In the genomic region with DNA sequence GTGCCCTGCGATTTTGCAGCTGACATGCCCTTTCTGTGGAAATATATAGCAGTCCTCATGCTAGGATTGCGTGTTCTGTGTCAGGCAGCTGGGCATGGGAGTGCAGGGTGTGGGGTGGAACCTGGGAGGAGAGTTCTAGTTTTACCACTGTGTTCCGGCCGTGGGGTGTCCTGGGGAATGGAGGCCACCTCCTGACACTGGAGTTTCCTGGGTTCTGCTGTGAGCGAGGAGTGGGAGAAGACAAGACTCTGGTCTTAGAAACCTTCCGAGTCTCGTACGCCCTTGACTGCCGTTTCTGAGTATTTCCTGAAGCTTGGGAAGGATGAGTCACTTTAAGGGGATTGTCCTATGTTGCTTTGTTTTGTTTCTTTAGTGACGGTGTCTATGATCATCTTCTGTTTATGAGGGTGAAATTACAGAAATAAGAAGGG, we compare ENCODE assay signal across 7 cellular contexts. TPM values are rescaled to one million over a fixed set of nuclear protein-coding genes. Genes with fewer than 3 reads are reported as not detected.
A peak's percentile ranks its signal among the peaks of the same experiment; 100 is the strongest.
DNase-seq lines count a peak whose midpoint lies in the region; ATAC-seq and TF ChIP-seq lines count a peak whose summit lies in the region.

No MANE protein-coding gene starts in this region.

- TF ChIP-seq POLR2A in heart left ventricle (IDR thresholded peaks at IDR 0.05): no peak

- peaks cover 0 to 38% (median 26%) of the 10 kb centered on the region in 9 donors for H3K36me3 ChIP-seq in heart left ventricle

- peak; percentile 6 to 65 (median 55) for ATAC-seq in heart left ventricle

- peaks cover 40% of the 10 kb centered on the region for H3K36me3 Mint-ChIP-seq in activated T-helper 2 cell treated with anti-CD3 and anti-CD28 coated beads, Interferon-gamma antibody, Interleukin-2, Interleukin-4, amounts not matched to agents 10 μg/mL and 5 μg/mL and 100 μg/mL, durations not matched to agents 14 hours and 24 hours and 36 hours (ENCODE audit: low read depth)

- no peak for TF ChIP-seq CTCF in heart left ventricle (IDR thresholded peaks at IDR 0.05)

- H3K4me3 ChIP-seq in heart left ventricle: peak overlapping the region in 6 of 12 donors; percentile 4 to 35 (median 13)

- H3K27me3 Mint-ChIP-seq in activated T-helper 2 cell treated with anti-CD3 and anti-CD28 coated beads, Interferon-gamma antibody, Interleukin-2, Interleukin-4, amounts not matched to agents 10 μg/mL and 5 μg/mL and 100 μg/mL, durations not matched to agents 14 hours and 24 hours and 36 hours (ENCODE audit: low read depth): no peaks in the 10 kb centered on the region

- no peaks in the 10 kb centered on the region for H3K9me3 ChIP-seq in heart left ventricle

- WGBS in heart left ventricle, 4 donors: 14 to 42% (median 34%) methylated on average over 10 of the region's 10 CpGs

- H3K27ac ChIP-seq in heart left ventricle (peak overlapping the region in 11 of 12 donors; percentile 32 to 69 (median 50)), caudate nucleus (ENCODE audit: low read depth, low read length) (no peak overlapping the region)

- intact Hi-C loops in activated T-helper 2 cell treated with anti-CD3 and anti-CD28 coated beads, Interferon-gamma antibody, Interleukin-2, Interleukin-4, amounts not matched to agents 10 μg/mL and 5 μg/mL and 100 μg/mL, durations not matched to agents 14 hours and 24 hours and 36 hours (cut with micrococcal nuclease): loop anchor here (1.0 to 5.0 kb wide), 3 partner anchors 8 to 1248 kb away; no protein-coding TSS in a partner anchor
- intact Hi-C loops in heart left ventricle (cut with DNase I): loop anchor here in 1 of 10 donors (10.0 kb wide), 1 partner anchor 95 kb away; no protein-coding TSS in a partner anchor

- H3K9me3 Mint-ChIP-seq in activated T-helper 2 cell treated with anti-CD3 and anti-CD28 coated beads, Interferon-gamma antibody, Interleukin-2, Interleukin-4, amounts not matched to agents 10 μg/mL and 5 μg/mL and 100 μg/mL, durations not matched to agents 14 hours and 24 hours and 36 hours: no peaks in the 10 kb centered on the region

- H3K27me3 ChIP-seq in heart left ventricle: no peaks in the 10 kb centered on the region

- peak overlapping the region; percentile 98 for H3K27ac Mint-ChIP-seq in activated T-helper 2 cell treated with anti-CD3 and anti-CD28 coated beads, Interferon-gamma antibody, Interleukin-2, Interleukin-4, amounts not matched to agents 10 μg/mL and 5 μg/mL and 100 μg/mL, durations not matched to agents 14 hours and 24 hours and 36 hours

- H3K4me1 ChIP-seq in heart left ventricle: peaks cover 16 to 79% (median 59%) of the 10 kb centered on the region in 12 donors

- H3K4me3 Mint-ChIP-seq in activated T-helper 2 cell treated with anti-CD3 and anti-CD28 coated beads, Interferon-gamma antibody, Interleukin-2, Interleukin-4, amounts not matched to agents 10 μg/mL and 5 μg/mL and 100 μg/mL, durations not matched to agents 14 hours and 24 hours and 36 hours (ENCODE audit: low read depth): peak overlapping the region; percentile 71

- DNase-seq in HT-29 (ENCODE audit: low spot score): peak; percentile 26
- DNase-seq in activated T-helper 2 cell treated with anti-CD3 and anti-CD28 coated beads, Interferon-gamma antibody, Interleukin-2, Interleukin-4, amounts not matched to agents 10 μg/mL and 5 μg/mL and 100 μg/mL, durations not matched to agents 14 hours and 24 hours and 36 hours (ENCODE audit: low spot score): no peak
- peak in 2 of 5 donors; percentile 38 to 54 for DNase-seq in heart left ventricle
- peak; percentile 47 for DNase-seq in smooth muscle cell of the brain vasculature (ENCODE audit: low read depth, low spot score)
- no peak for DNase-seq in NCI-H510A (lab: John Stamatoyannopoulos, UW)
- DNase-seq in DMS153 treated with DMSO at 0.1 percent for 48 hours (lab: John Stamatoyannopoulos, UW; ENCODE audit: unreplicated experiment): no peak
- DNase-seq in caudate nucleus (lab: John Stamatoyannopoulos, UW): no peak

- H3K4me1 Mint-ChIP-seq in activated T-helper 2 cell treated with anti-CD3 and anti-CD28 coated beads, Interferon-gamma antibody, Interleukin-2, Interleukin-4, amounts not matched to agents 10 μg/mL and 5 μg/mL and 100 μg/mL, durations not matched to agents 14 hours and 24 hours and 36 hours (ENCODE audit: low read depth): peaks cover 64% of the 10 kb centered on the region

RNA-seq across cellular contexts. Expression of a gene that starts 19.0 kb away (rescaled TPM):
- total RNA-seq in HT-29 (2014; rRNA removed; shearing (Covaris generic)): 0.44 and 2.4 TPM in 2 replicates
- total RNA-seq in activated T-helper 2 cell treated with anti-CD3 and anti-CD28 coated beads, Interferon-gamma antibody, Interleukin-2, Interleukin-4, amounts not matched to agents 10 μg/mL and 5 μg/mL and 100 μg/mL, durations not matched to agents 14 hours and 24 hours and 36 hours: 280 and 290 TPM in 2 replicates
- 100 to 1,000 TPM; 216 to 475 (median 264) TPM for total RNA-seq in heart left ventricle
- 100 to 1,000 TPM; 302 to 477 TPM for polyA plus RNA-seq in heart left ventricle

RNA-seq across cellular contexts. Expression of a gene that starts 41.8 kb away (rescaled TPM):
- total RNA-seq in HT-29 (2014; rRNA removed; shearing (Covaris generic)): not detected in 2 replicates
- total RNA-seq in activated T-helper 2 cell treated with anti-CD3 and anti-CD28 coated beads, Interferon-gamma antibody, Interleukin-2, Interleukin-4, amounts not matched to agents 10 μg/mL and 5 μg/mL and 100 μg/mL, durations not matched to agents 14 hours and 24 hours and 36 hours: not detected in 2 replicates
- total RNA-seq in heart left ventricle: under 1 TPM in 6 of 9 donors, not detected in 3; 0.28 to 0.85 (median 0.62) TPM
- under 1 TPM; 0.06 to 0.11 TPM for polyA plus RNA-seq in heart left ventricle

Comparison
In these comparisons a context has a peak if more than half of its experiments do, and no peak if none do; other contexts are left out.
1. DNase-seq: peak in HT-29 (single experiment) and smooth muscle cell of the brain vasculature (single experiment); none in activated T-helper 2 cell treated with anti-CD3 and anti-CD28 coated beads, Interferon-gamma antibody, Interleukin-2, Interleukin-4, amounts not matched to agents 10 μg/mL and 5 μg/mL and 100 μg/mL, durations not matched to agents 14 hours and 24 hours and 36 hours (single experiment), NCI-H510A (single experiment), DMS153 treated with DMSO at 0.1 percent for 48 hours (single experiment) and caudate nucleus (0 of 61).
2. RNA of a gene that starts 19.0 kb away (total RNA-seq): 280 to 290 TPM in activated T-helper 2 cell treated with anti-CD3 and anti-CD28 coated beads, Interferon-gamma antibody, Interleukin-2, Interleukin-4, amounts not matched to agents 10 μg/mL and 5 μg/mL and 100 μg/mL, durations not matched to agents 14 hours and 24 hours and 36 hours and 216 to 475 TPM in heart left ventricle; 0.44 to 2.4 TPM in HT-29; every median in the first group is over 10 times any median in the second.